26 cellular contexts compared by ENCODE assay signal in the genomic region with DNA sequence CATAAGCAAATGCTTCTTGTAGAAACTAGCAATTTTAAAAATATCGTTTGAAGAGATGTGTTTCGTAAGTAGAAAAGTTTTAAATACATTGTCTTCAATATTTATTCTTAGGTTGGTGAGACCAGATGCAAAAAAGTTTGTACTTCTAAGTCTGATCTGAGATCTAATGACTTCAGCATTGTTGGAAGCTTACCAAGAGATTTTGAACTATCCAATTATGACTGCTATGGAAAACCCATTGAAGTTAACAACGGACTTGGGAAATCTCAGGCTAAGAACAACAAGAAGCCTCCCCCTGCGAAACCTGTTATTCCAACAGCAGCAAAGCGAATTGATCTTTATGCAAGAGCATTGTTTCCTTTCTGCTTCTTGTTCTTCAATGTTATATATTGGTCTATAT. TPM values are rescaled to one million over a fixed set of nuclear protein-coding genes. Genes with fewer than 3 reads are reported as not detected.
"Had no signal": no experiment of that assay in that cellular context is flagged by ENCODE, and none has a peak within 500 bp of the region (broad histone marks: within the 10 kb centered on the region; RNA-seq: fewer than 3 reads in every experiment).

No MANE protein-coding gene starts in this region.

- H3K4me1 Mint-ChIP-seq: activated CD4-positive, alpha-beta T cell treated with anti-CD3 and anti-CD28 coated beads, Interleukin-2, amount 10 ng/mL, durations not matched to agents 7 days and 5 days; activated naive CD4-positive, alpha-beta T cell treated with anti-CD3 and anti-CD28 coated beads, Interleukin-2, amount 50 U/mL, for 24 hours; natural killer cell had no signal

- H3K27me3 Mint-ChIP-seq: activated CD4-positive, alpha-beta T cell treated with anti-CD3 and anti-CD28 coated beads, Interleukin-2, amount 10 ng/mL, durations not matched to agents 7 days and 5 days; activated CD8-positive, alpha-beta T cell treated with anti-CD3 and anti-CD28 coated beads for 36 hours; activated naive CD4-positive, alpha-beta T cell treated with anti-CD3 and anti-CD28 coated beads, Interleukin-2, amount 50 U/mL, for 24 hours; effector memory CD8-positive, alpha-beta T cell; progenitor cell of endocrine pancreas; stimulated activated naive CD8-positive, alpha-beta T cell treated with anti-CD3 and anti-CD28 coated beads, Interleukin-15, Interleukin-2, amounts not matched to agents 100 ng/mL and 50 ng/mL, for 24 hours had no signal

- H3K4me2 ChIP-seq: hepatocyte had no signal

- H3K36me3 Mint-ChIP-seq: activated naive CD4-positive, alpha-beta T cell treated with anti-CD3 and anti-CD28 coated beads, Interleukin-2, amount 50 U/mL, for 24 hours; mesothelial cell of epicardium; natural killer cell had no signal

- DNase-seq: activated CD4-positive, alpha-beta T cell treated with anti-CD3 and anti-CD28 coated beads, Interleukin-2, amount 10 ng/mL, durations not matched to agents 7 days and 5 days; activated CD8-positive, alpha-beta T cell treated with anti-CD3 and anti-CD28 coated beads for 36 hours; activated gamma-delta T cell treated with Interleukin-2 at 50 U/mL for 16 hours; aorta; central memory CD4-positive, alpha-beta T cell; colonic mucosa; dorsolateral prefrontal cortex; effector memory CD8-positive, alpha-beta T cell; foreskin keratinocyte; left ventricle myocardium superior; mammary epithelial cell; natural killer cell; retina; stimulated activated CD4-positive, alpha-beta T cell treated with anti-CD3 and anti-CD28 coated beads, Interleukin-12 subunit alpha, Interleukin-12 subunit beta, amount 100 ng/mL, for 4 hours; stimulated activated CD4-positive, alpha-beta T cell treated with anti-CD3 and anti-CD28 coated beads, Interleukin-4, amount 100 ng/mL, for 4 hours; T-helper 2 cell; transverse colon had no signal

- H3K9me3 Mint-ChIP-seq: activated CD4-positive, alpha-beta T cell treated with anti-CD3 and anti-CD28 coated beads, Interleukin-2, amount 10 ng/mL, durations not matched to agents 7 days and 5 days; activated CD8-positive, alpha-beta T cell treated with anti-CD3 and anti-CD28 coated beads for 36 hours; activated naive CD4-positive, alpha-beta T cell treated with anti-CD3 and anti-CD28 coated beads, Interleukin-2, amount 50 U/mL, for 24 hours; mesothelial cell of epicardium; stimulated activated naive CD8-positive, alpha-beta T cell treated with anti-CD3 and anti-CD28 coated beads, Interleukin-15, Interleukin-2, amounts not matched to agents 100 ng/mL and 50 ng/mL, for 24 hours had no signal

- H3K9me3 ChIP-seq: colonic mucosa, suprapubic skin, transverse colon had no signal

- H3K27me3 ChIP-seq: colonic mucosa, dorsolateral prefrontal cortex, foreskin keratinocyte, hepatocyte, suprapubic skin, transverse colon had no signal

- H3K4me3 Mint-ChIP-seq: activated CD4-positive, alpha-beta T cell treated with anti-CD3 and anti-CD28 coated beads, Interleukin-2, amount 10 ng/mL, durations not matched to agents 7 days and 5 days; activated CD8-positive, alpha-beta T cell treated with anti-CD3 and anti-CD28 coated beads for 36 hours; activated naive CD4-positive, alpha-beta T cell treated with anti-CD3 and anti-CD28 coated beads, Interleukin-2, amount 50 U/mL, for 24 hours; effector memory CD8-positive, alpha-beta T cell; mesothelial cell of epicardium; natural killer cell; stimulated activated naive CD8-positive, alpha-beta T cell treated with anti-CD3 and anti-CD28 coated beads, Interleukin-15, Interleukin-2, amounts not matched to agents 100 ng/mL and 50 ng/mL, for 24 hours had no signal

- FAIRE-seq: endothelial cell of umbilical vein, urothelium cell line had no signal

- H3K79me2 ChIP-seq: hepatocyte had no signal

- H3K27ac Mint-ChIP-seq: activated CD4-positive, alpha-beta T cell treated with anti-CD3 and anti-CD28 coated beads, Interleukin-2, amount 10 ng/mL, durations not matched to agents 7 days and 5 days; activated CD8-positive, alpha-beta T cell treated with anti-CD3 and anti-CD28 coated beads for 36 hours; activated naive CD4-positive, alpha-beta T cell treated with anti-CD3 and anti-CD28 coated beads, Interleukin-2, amount 50 U/mL, for 24 hours; effector memory CD8-positive, alpha-beta T cell; mesothelial cell of epicardium; natural killer cell; progenitor cell of endocrine pancreas; stimulated activated naive CD8-positive, alpha-beta T cell treated with anti-CD3 and anti-CD28 coated beads, Interleukin-15, Interleukin-2, amounts not matched to agents 100 ng/mL and 50 ng/mL, for 24 hours had no signal

- H3K4me1 ChIP-seq: colonic mucosa, foreskin keratinocyte, suprapubic skin, transverse colon had no signal

- H3K4me3 ChIP-seq: colonic mucosa, dorsolateral prefrontal cortex, hepatocyte, suprapubic skin, transverse colon had no signal

- H2AFZ ChIP-seq: hepatocyte had no signal

- H3K36me3 ChIP-seq: colonic mucosa, suprapubic skin, transverse colon had no signal

- H3K27ac ChIP-seq: colonic mucosa, dorsolateral prefrontal cortex, foreskin keratinocyte, hepatocyte, suprapubic skin, transverse colon had no signal

RNA-seq across cellular contexts. Expression of a gene that starts 50.2 kb away (rescaled TPM):
- total RNA-seq: activated CD4-positive, alpha-beta T cell treated with anti-CD3 and anti-CD28 coated beads, Interleukin-2, amount 10 ng/mL, durations not matched to agents 7 days and 5 days; activated CD8-positive, alpha-beta T cell treated with anti-CD3 and anti-CD28 coated beads for 36 hours; colonic mucosa; endothelial cell of umbilical vein; esophagus mucosa; foreskin keratinocyte; left ventricle myocardium superior; mammary epithelial cell; natural killer cell had no signal
- polyA plus RNA-seq: endothelial cell of umbilical vein, foreskin keratinocyte, mammary epithelial cell had no signal
